In the genomic region with DNA sequence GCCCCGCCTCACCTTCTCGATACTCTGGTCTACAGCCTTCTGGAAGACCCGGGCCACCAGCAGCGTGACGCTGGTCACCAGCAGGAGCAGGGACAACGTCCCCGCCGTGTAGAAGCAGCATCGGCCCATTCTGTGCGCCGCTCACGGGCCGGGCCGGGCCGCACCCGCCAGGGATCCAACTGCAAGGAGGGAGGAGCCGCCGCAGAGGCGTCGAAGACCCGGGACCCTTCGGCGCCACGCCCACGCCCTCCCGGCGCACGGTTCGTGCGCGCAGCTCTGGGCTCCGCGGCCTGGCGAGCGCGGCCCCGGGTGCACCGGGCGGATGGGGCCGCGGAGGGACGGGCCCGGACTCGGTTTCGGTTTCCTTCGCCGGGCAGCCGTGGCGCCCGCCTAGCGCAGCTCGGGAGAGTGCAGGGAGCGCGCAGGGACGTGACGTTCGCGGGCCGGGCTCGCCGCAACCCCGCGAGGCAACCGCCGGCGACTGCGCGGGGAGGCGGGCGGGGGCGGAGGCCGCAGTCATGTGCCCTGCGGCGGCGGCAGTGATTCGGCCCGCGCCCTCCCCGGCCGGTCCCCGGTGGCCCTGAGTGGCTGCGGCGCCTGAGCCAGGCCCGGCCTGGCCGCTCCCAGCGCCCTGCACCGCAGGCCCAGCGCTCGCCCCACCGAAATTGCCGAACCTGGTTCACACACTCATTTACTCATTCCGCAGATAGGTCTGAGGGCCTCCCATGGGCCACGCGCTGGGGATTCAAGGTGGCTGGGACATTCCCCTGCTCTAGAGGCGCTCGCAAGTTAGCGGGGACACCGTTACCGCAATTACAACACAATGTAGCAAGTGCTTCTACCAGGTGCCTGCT, we compare ENCODE assay signal across 1 cellular context.
TF ChIP-seq lines count a peak whose summit lies in the region.

A gene with protein sequence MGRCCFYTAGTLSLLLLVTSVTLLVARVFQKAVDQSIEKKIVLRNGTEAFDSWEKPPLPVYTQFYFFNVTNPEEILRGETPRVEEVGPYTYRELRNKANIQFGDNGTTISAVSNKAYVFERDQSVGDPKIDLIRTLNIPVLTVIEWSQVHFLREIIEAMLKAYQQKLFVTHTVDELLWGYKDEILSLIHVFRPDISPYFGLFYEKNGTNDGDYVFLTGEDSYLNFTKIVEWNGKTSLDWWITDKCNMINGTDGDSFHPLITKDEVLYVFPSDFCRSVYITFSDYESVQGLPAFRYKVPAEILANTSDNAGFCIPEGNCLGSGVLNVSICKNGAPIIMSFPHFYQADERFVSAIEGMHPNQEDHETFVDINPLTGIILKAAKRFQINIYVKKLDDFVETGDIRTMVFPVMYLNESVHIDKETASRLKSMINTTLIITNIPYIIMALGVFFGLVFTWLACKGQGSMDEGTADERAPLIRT (minus strand): TSS at position 410 of the 854 bp plus-strand sequence. CDS start 281 bp downstream, at position 129.

TF ChIP-seq in GM12878, 131 proteins besides CTCF, POLR2A, EP300 and RAD21 (continued from another document and continues in another):
- TF ChIP-seq, protein P1, sequence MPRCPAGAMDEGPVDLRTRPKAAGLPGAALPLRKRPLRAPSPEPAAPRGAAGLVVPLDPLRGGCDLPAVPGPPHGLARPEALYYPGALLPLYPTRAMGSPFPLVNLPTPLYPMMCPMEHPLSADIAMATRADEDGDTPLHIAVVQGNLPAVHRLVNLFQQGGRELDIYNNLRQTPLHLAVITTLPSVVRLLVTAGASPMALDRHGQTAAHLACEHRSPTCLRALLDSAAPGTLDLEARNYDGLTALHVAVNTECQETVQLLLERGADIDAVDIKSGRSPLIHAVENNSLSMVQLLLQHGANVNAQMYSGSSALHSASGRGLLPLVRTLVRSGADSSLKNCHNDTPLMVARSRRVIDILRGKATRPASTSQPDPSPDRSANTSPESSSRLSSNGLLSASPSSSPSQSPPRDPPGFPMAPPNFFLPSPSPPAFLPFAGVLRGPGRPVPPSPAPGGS (IDR thresholded peaks at IDR 0.05; ENCODE audit: borderline replicate concordance, insufficient read depth, low read depth, low read length, poor library complexity, severe bottlenecking) = no peak
- TF ChIP-seq ZNF217 (IDR thresholded peaks at IDR 0.05) = peak; percentile 60; the same call in 1 of the 2 replicates
- peak; percentile 70; the same call in 1 of the 2 replicates for TF ChIP-seq RUNX3 (IDR thresholded peaks at IDR 0.05; ENCODE audit: low read length)
- TF ChIP-seq CHD4 (IDR thresholded peaks at IDR 0.05) = no peak
- TF ChIP-seq, protein P2, sequence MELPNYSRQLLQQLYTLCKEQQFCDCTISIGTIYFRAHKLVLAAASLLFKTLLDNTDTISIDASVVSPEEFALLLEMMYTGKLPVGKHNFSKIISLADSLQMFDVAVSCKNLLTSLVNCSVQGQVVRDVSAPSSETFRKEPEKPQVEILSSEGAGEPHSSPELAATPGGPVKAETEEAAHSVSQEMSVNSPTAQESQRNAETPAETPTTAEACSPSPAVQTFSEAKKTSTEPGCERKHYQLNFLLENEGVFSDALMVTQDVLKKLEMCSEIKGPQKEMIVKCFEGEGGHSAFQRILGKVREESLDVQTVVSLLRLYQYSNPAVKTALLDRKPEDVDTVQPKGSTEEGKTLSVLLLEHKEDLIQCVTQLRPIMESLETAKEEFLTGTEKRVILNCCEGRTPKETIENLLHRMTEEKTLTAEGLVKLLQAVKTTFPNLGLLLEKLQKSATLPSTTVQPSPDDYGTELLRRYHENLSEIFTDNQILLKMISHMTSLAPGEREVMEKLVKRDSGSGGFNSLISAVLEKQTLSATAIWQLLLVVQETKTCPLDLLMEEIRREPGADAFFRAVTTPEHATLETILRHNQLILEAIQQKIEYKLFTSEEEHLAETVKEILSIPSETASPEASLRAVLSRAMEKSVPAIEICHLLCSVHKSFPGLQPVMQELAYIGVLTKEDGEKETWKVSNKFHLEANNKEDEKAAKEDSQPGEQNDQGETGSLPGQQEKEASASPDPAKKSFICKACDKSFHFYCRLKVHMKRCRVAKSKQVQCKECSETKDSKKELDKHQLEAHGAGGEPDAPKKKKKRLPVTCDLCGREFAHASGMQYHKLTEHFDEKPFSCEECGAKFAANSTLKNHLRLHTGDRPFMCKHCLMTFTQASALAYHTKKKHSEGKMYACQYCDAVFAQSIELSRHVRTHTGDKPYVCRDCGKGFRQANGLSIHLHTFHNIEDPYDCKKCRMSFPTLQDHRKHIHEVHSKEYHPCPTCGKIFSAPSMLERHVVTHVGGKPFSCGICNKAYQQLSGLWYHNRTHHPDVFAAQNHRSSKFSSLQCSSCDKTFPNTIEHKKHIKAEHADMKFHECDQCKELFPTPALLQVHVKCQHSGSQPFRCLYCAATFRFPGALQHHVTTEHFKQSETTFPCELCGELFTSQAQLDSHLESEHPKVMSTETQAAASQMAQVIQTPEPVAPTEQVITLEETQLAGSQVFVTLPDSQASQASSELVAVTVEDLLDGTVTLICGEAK (IDR thresholded peaks at IDR 0.05; ENCODE audit: borderline replicate concordance) = no peak
- no peak for TF ChIP-seq STAT3 (IDR thresholded peaks at IDR 0.05; ENCODE audit: low read depth, low read length)
- no peak for TF ChIP-seq SPI1 (IDR thresholded peaks at IDR 0.05; ENCODE audit: borderline replicate concordance, insufficient read depth, low read depth, low read length)
- peak; percentile 57 to 92 for TF ChIP-seq BHLHE40 (IDR thresholded peaks at IDR 0.05; ENCODE audit: borderline replicate concordance in 1 of 2, low read depth in 2 of 2, low read length in 1 of 2)
- TF ChIP-seq SIN3A (IDR thresholded peaks at IDR 0.05; ENCODE audit: low read depth, low read length) = no peak
- TF ChIP-seq, protein P3, sequence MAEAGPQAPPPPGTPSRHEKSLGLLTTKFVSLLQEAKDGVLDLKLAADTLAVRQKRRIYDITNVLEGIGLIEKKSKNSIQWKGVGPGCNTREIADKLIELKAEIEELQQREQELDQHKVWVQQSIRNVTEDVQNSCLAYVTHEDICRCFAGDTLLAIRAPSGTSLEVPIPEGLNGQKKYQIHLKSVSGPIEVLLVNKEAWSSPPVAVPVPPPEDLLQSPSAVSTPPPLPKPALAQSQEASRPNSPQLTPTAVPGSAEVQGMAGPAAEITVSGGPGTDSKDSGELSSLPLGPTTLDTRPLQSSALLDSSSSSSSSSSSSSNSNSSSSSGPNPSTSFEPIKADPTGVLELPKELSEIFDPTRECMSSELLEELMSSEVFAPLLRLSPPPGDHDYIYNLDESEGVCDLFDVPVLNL (IDR thresholded peaks at IDR 0.05; ENCODE audit: low read depth, low read length) = no peak
- peak; percentile 83 for TF ChIP-seq NR2F1 (conservative IDR thresholded peaks at IDR 0.05)
- TF ChIP-seq, protein P4, sequence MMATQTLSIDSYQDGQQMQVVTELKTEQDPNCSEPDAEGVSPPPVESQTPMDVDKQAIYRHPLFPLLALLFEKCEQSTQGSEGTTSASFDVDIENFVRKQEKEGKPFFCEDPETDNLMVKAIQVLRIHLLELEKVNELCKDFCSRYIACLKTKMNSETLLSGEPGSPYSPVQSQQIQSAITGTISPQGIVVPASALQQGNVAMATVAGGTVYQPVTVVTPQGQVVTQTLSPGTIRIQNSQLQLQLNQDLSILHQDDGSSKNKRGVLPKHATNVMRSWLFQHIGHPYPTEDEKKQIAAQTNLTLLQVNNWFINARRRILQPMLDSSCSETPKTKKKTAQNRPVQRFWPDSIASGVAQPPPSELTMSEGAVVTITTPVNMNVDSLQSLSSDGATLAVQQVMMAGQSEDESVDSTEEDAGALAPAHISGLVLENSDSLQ (IDR thresholded peaks at IDR 0.05) = no peak
- TF ChIP-seq HCFC1 (IDR thresholded peaks at IDR 0.05; ENCODE audit: low read length) = no peak
- TF ChIP-seq RCOR1 (conservative IDR thresholded peaks at IDR 0.05; ENCODE audit: low read depth, low read length) = no peak
- no peak for TF ChIP-seq ZNF274 (IDR thresholded peaks at IDR 0.05; ENCODE audit: insufficient read depth, insufficient read length)
- TF ChIP-seq CHD1 (IDR thresholded peaks at IDR 0.05; ENCODE audit: low read depth, low read length) = no peak
- TF ChIP-seq, protein P5, sequence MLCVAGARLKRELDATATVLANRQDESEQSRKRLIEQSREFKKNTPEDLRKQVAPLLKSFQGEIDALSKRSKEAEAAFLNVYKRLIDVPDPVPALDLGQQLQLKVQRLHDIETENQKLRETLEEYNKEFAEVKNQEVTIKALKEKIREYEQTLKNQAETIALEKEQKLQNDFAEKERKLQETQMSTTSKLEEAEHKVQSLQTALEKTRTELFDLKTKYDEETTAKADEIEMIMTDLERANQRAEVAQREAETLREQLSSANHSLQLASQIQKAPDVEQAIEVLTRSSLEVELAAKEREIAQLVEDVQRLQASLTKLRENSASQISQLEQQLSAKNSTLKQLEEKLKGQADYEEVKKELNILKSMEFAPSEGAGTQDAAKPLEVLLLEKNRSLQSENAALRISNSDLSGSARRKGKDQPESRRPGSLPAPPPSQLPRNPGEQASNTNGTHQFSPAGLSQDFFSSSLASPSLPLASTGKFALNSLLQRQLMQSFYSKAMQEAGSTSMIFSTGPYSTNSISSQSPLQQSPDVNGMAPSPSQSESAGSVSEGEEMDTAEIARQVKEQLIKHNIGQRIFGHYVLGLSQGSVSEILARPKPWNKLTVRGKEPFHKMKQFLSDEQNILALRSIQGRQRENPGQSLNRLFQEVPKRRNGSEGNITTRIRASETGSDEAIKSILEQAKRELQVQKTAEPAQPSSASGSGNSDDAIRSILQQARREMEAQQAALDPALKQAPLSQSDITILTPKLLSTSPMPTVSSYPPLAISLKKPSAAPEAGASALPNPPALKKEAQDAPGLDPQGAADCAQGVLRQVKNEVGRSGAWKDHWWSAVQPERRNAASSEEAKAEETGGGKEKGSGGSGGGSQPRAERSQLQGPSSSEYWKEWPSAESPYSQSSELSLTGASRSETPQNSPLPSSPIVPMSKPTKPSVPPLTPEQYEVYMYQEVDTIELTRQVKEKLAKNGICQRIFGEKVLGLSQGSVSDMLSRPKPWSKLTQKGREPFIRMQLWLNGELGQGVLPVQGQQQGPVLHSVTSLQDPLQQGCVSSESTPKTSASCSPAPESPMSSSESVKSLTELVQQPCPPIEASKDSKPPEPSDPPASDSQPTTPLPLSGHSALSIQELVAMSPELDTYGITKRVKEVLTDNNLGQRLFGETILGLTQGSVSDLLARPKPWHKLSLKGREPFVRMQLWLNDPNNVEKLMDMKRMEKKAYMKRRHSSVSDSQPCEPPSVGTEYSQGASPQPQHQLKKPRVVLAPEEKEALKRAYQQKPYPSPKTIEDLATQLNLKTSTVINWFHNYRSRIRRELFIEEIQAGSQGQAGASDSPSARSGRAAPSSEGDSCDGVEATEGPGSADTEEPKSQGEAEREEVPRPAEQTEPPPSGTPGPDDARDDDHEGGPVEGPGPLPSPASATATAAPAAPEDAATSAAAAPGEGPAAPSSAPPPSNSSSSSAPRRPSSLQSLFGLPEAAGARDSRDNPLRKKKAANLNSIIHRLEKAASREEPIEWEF (IDR thresholded peaks at IDR 0.05; ENCODE audit: insufficient replicate concordance, low read depth, low read length) = no peak
- TF ChIP-seq ZBED1 (IDR thresholded peaks at IDR 0.05; ENCODE audit: borderline replicate concordance) = no peak
- TF ChIP-seq CHD2 (IDR thresholded peaks at IDR 0.05; ENCODE audit: borderline replicate concordance, low read depth, low read length) = no peak
- no peak for TF ChIP-seq POLR2AphosphoS5 (IDR thresholded peaks at IDR 0.05; ENCODE audit: low read length)
- TF ChIP-seq NR2C2 (IDR thresholded peaks at IDR 0.05; ENCODE audit: borderline replicate concordance, control insufficient read depth, insufficient read length, low read depth) = no peak
- TF ChIP-seq, protein P6, sequence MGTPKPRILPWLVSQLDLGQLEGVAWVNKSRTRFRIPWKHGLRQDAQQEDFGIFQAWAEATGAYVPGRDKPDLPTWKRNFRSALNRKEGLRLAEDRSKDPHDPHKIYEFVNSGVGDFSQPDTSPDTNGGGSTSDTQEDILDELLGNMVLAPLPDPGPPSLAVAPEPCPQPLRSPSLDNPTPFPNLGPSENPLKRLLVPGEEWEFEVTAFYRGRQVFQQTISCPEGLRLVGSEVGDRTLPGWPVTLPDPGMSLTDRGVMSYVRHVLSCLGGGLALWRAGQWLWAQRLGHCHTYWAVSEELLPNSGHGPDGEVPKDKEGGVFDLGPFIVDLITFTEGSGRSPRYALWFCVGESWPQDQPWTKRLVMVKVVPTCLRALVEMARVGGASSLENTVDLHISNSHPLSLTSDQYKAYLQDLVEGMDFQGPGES (IDR thresholded peaks at IDR 0.05) = no peak
- no peak for TF ChIP-seq TCF7 (IDR thresholded peaks at IDR 0.05; ENCODE audit: borderline replicate concordance)
- peak; percentile 92 for TF ChIP-seq GATAD2B (conservative IDR thresholded peaks at IDR 0.05; ENCODE audit: low read depth)
- TF ChIP-seq, protein P7, sequence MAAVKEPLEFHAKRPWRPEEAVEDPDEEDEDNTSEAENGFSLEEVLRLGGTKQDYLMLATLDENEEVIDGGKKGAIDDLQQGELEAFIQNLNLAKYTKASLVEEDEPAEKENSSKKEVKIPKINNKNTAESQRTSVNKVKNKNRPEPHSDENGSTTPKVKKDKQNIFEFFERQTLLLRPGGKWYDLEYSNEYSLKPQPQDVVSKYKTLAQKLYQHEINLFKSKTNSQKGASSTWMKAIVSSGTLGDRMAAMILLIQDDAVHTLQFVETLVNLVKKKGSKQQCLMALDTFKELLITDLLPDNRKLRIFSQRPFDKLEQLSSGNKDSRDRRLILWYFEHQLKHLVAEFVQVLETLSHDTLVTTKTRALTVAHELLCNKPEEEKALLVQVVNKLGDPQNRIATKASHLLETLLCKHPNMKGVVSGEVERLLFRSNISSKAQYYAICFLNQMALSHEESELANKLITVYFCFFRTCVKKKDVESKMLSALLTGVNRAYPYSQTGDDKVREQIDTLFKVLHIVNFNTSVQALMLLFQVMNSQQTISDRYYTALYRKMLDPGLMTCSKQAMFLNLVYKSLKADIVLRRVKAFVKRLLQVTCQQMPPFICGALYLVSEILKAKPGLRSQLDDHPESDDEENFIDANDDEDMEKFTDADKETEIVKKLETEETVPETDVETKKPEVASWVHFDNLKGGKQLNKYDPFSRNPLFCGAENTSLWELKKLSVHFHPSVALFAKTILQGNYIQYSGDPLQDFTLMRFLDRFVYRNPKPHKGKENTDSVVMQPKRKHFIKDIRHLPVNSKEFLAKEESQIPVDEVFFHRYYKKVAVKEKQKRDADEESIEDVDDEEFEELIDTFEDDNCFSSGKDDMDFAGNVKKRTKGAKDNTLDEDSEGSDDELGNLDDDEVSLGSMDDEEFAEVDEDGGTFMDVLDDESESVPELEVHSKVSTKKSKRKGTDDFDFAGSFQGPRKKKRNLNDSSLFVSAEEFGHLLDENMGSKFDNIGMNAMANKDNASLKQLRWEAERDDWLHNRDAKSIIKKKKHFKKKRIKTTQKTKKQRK (IDR thresholded peaks at IDR 0.05; ENCODE audit: low read depth, low read length) = no peak
- TF ChIP-seq, protein P8, sequence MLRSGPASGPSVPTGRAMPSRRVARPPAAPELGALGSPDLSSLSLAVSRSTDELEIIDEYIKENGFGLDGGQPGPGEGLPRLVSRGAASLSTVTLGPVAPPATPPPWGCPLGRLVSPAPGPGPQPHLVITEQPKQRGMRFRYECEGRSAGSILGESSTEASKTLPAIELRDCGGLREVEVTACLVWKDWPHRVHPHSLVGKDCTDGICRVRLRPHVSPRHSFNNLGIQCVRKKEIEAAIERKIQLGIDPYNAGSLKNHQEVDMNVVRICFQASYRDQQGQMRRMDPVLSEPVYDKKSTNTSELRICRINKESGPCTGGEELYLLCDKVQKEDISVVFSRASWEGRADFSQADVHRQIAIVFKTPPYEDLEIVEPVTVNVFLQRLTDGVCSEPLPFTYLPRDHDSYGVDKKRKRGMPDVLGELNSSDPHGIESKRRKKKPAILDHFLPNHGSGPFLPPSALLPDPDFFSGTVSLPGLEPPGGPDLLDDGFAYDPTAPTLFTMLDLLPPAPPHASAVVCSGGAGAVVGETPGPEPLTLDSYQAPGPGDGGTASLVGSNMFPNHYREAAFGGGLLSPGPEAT (IDR thresholded peaks at IDR 0.05; ENCODE audit: low read depth) = no peak
- no peak for TF ChIP-seq CBX5 (IDR thresholded peaks at IDR 0.05; ENCODE audit: low read depth)
- TF ChIP-seq MTA2 (IDR thresholded peaks at IDR 0.05; ENCODE audit: low read depth) = no peak
- no peak for TF ChIP-seq CEBPB (IDR thresholded peaks at IDR 0.05; ENCODE audit: borderline replicate concordance in 1 of 2, low read depth in 2 of 2, low read length in 2 of 2)
- TF ChIP-seq KDM1A (IDR thresholded peaks at IDR 0.05; ENCODE audit: borderline replicate concordance) = no peak
- peak; percentile 85; the same call in 1 of the 2 replicates for TF ChIP-seq RB1 (IDR thresholded peaks at IDR 0.05; ENCODE audit: borderline replicate concordance)
